ENCODE assay signal across 35 cellular contexts in the genomic region with DNA sequence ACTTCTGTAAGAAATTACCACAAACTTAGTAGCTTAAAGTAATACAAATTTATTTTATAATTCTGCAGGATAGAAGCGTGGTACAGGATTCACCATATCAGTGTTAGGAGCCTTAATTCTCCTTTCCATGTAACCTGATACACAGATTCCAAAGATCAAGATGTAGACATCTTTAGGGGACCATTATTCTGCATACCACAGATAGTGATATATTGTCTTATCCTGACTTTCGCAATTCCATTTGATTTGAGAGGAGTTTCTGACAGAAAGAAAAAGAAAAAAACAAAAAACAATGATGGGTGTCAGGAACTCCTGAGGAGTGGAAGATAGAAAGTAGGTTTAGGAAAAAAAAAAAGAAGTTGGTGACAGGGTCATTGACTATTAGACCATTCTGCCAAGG.
"Had no signal": no experiment of that assay in that cellular context is flagged by ENCODE, and none has a peak within 500 bp of the region (broad histone marks: within the 10 kb centered on the region; RNA-seq: fewer than 3 reads in every experiment).

No MANE protein-coding gene starts in this region.

- H3K9me3 Mint-ChIP-seq: activated B cell treated with CpG ODN at 0.5 μM for 24 hours; activated CD4-positive, alpha-beta memory T cell treated with anti-CD3 and anti-CD28 coated beads for 36 hours; activated CD4-positive, alpha-beta T cell treated with anti-CD3 and anti-CD28 coated beads, Interleukin-2, amount 10 ng/mL, durations not matched to agents 24 days and 14 days; activated CD8-positive, alpha-beta T cell treated with anti-CD3 and anti-CD28 coated beads for 36 hours; activated naive CD4-positive, alpha-beta T cell treated with anti-CD3 and anti-CD28 coated beads for 36 hours; activated naive CD4-positive, alpha-beta T cell treated with anti-CD3 and anti-CD28 coated beads, Interleukin-2, amount 50 U/mL, for 72 hours; activated naive CD8-positive, alpha-beta T cell treated with anti-CD3 and anti-CD28 coated beads for 36 hours; activated T-cell treated with anti-CD3 and anti-CD28 coated beads, Interleukin-2, amount 50 U/mL, for 24 hours; activated T-helper 1 cell treated with anti-CD3 and anti-CD28 coated beads, Interleukin-12 subunit alpha, Interleukin-12 subunit beta, Interleukin-2, Interleukin-4 antibody, amounts not matched to agents 30 ng/mL and 10 ng/mL and 1 ng/mL, durations not matched to agents 14 hours and 24 hours and 36 hours; activated T-helper 17 cell treated with anti-CD3 and anti-CD28 coated beads, Interleukin-2, amount 50 U/mL, for 72 hours; T-helper 1 cell treated with Interleukin-12 subunit alpha and Interleukin-12 subunit beta and Interleukin-4 antibody, amounts not matched to agents 30 μg/mL and 1 μg/mL, for 36 hours; T-helper 2 cell treated with Interferon-gamma antibody and Interleukin-4, amounts not matched to agents 5 μg/mL and 100 μg/mL, for 36 hours had no signal

- ATAC-seq: activated CD8-positive, alpha-beta T cell treated with anti-CD3 and anti-CD28 coated beads for 36 hours; activated naive CD4-positive, alpha-beta T cell treated with anti-CD3 and anti-CD28 coated beads, Interleukin-2, amount 50 U/mL, for 72 hours; activated T-helper 17 cell treated with anti-CD3 and anti-CD28 coated beads, Interleukin-2, amount 50 U/mL, for 72 hours; body of pancreas had no signal

- FAIRE-seq: astrocyte, TTC549 had no signal

- H3K9me3 ChIP-seq: adrenal gland, body of pancreas, breast epithelium had no signal

- H3K36me3 ChIP-seq: adrenal gland, brain microvascular endothelial cell, breast epithelium had no signal

- DNase-seq: activated B cell treated with CpG ODN at 0.5 μM for 24 hours; activated CD4-positive, alpha-beta memory T cell treated with anti-CD3 and anti-CD28 coated beads for 36 hours; activated CD4-positive, alpha-beta T cell treated with anti-CD3 and anti-CD28 coated beads for 4 hours; activated CD4-positive, alpha-beta T cell treated with anti-CD3 and anti-CD28 coated beads, Interleukin-2, amount 10 ng/mL, durations not matched to agents 24 days and 14 days; activated CD4-positive, alpha-beta T cell treated with anti-CD3 and anti-CD28 coated beads, Interleukin-2, amount 50 U/mL, for 1 hour; activated CD4-positive, alpha-beta T cell treated with anti-CD3 and anti-CD28 coated beads, Interleukin-2, amount 50 U/mL, for 4 hours; activated CD4-positive, CD25-positive, alpha-beta regulatory T cell treated with anti-CD3 and anti-CD28 coated beads, Interleukin-2, amount 50 U/mL, for 72 hours; activated CD8-positive, alpha-beta memory T cell treated with anti-CD3 and anti-CD28 coated beads, Interleukin-2, amount 50 U/mL, for 4 hours; activated CD8-positive, alpha-beta T cell treated with anti-CD3 and anti-CD28 coated beads for 36 hours; activated effector memory CD4-positive, alpha-beta T cell treated with anti-CD3 and anti-CD28 coated beads, Interleukin-2, amount 50 U/mL, for 16 hours; activated gamma-delta T cell treated with Interleukin-2 at 50 U/mL for 16 hours; activated naive CD4-positive, alpha-beta T cell; activated naive CD4-positive, alpha-beta T cell treated with anti-CD3 and anti-CD28 coated beads for 36 hours; activated naive CD4-positive, alpha-beta T cell treated with anti-CD3 and anti-CD28 coated beads, Interleukin-2, amount 50 U/mL, for 16 hours; activated naive CD8-positive, alpha-beta T cell treated with anti-CD3 and anti-CD28 coated beads for 36 hours; activated T-cell treated with anti-CD3 and anti-CD28 coated beads, Interleukin-2, amount 50 U/mL, for 24 hours; activated T-cell treated with anti-CD3 and anti-CD28 coated beads, Interleukin-2, amount 50 U/mL, for 48 hours; adrenal gland; amniotic stem cell; aorta; body of pancreas; brain microvascular endothelial cell; central memory CD4-positive, alpha-beta T cell; T-helper 1 cell; T-helper 2 cell; T-helper 9 cell had no signal

- H3K27ac ChIP-seq: adrenal gland, body of pancreas, brain microvascular endothelial cell, breast epithelium, VCaP had no signal

- H3K36me3 Mint-ChIP-seq: activated CD4-positive, alpha-beta memory T cell treated with anti-CD3 and anti-CD28 coated beads for 36 hours; activated naive CD4-positive, alpha-beta T cell treated with anti-CD3 and anti-CD28 coated beads, Interleukin-2, amount 50 U/mL, for 72 hours had no signal

- H3K4me1 ChIP-seq: adrenal gland, body of pancreas, breast epithelium had no signal

- H3K4me3 ChIP-seq: adrenal gland, body of pancreas, breast epithelium had no signal

- H3K27me3 Mint-ChIP-seq: activated B cell treated with CpG ODN at 0.5 μM for 24 hours; activated CD8-positive, alpha-beta T cell treated with anti-CD3 and anti-CD28 coated beads for 36 hours; activated T-cell treated with anti-CD3 and anti-CD28 coated beads, Interleukin-2, amount 50 U/mL, for 24 hours had no signal

- H3K27me3 ChIP-seq: adrenal gland, body of pancreas, brain microvascular endothelial cell, breast epithelium had no signal

- H3K4me1 Mint-ChIP-seq: activated B cell treated with CpG ODN at 0.5 μM for 24 hours; activated T-helper 17 cell treated with anti-CD3 and anti-CD28 coated beads, Interleukin-2, amount 50 U/mL, for 72 hours had no signal

- H3K4me3 Mint-ChIP-seq: activated B cell treated with CpG ODN at 0.5 μM for 24 hours; activated CD4-positive, alpha-beta memory T cell treated with anti-CD3 and anti-CD28 coated beads for 36 hours; activated CD4-positive, alpha-beta T cell treated with anti-CD3 and anti-CD28 coated beads, Interleukin-2, amount 10 ng/mL, durations not matched to agents 24 days and 14 days; activated CD8-positive, alpha-beta T cell treated with anti-CD3 and anti-CD28 coated beads for 36 hours; activated naive CD4-positive, alpha-beta T cell treated with anti-CD3 and anti-CD28 coated beads for 36 hours; activated naive CD8-positive, alpha-beta T cell treated with anti-CD3 and anti-CD28 coated beads for 36 hours; activated T-cell treated with anti-CD3 and anti-CD28 coated beads, Interleukin-2, amount 50 U/mL, for 24 hours; activated T-helper 1 cell treated with anti-CD3 and anti-CD28 coated beads, Interleukin-12 subunit alpha, Interleukin-12 subunit beta, Interleukin-2, Interleukin-4 antibody, amounts not matched to agents 30 ng/mL and 10 ng/mL and 1 ng/mL, durations not matched to agents 14 hours and 24 hours and 36 hours; activated T-helper 17 cell treated with anti-CD3 and anti-CD28 coated beads, Interleukin-2, amount 50 U/mL, for 72 hours; T-helper 1 cell treated with Interleukin-12 subunit alpha and Interleukin-12 subunit beta and Interleukin-4 antibody, amounts not matched to agents 30 μg/mL and 1 μg/mL, for 36 hours; T-helper 2 cell treated with Interferon-gamma antibody and Interleukin-4, amounts not matched to agents 5 μg/mL and 100 μg/mL, for 36 hours had no signal

- H3K27ac Mint-ChIP-seq: activated B cell treated with CpG ODN at 0.5 μM for 24 hours; activated CD4-positive, alpha-beta memory T cell treated with anti-CD3 and anti-CD28 coated beads for 36 hours; activated CD4-positive, alpha-beta T cell treated with anti-CD3 and anti-CD28 coated beads, Interleukin-2, amount 10 ng/mL, durations not matched to agents 24 days and 14 days; activated CD8-positive, alpha-beta T cell treated with anti-CD3 and anti-CD28 coated beads for 36 hours; activated naive CD4-positive, alpha-beta T cell treated with anti-CD3 and anti-CD28 coated beads for 36 hours; activated naive CD4-positive, alpha-beta T cell treated with anti-CD3 and anti-CD28 coated beads, Interleukin-2, amount 50 U/mL, for 72 hours; activated naive CD8-positive, alpha-beta T cell treated with anti-CD3 and anti-CD28 coated beads for 36 hours; activated T-cell treated with anti-CD3 and anti-CD28 coated beads, Interleukin-2, amount 50 U/mL, for 24 hours; activated T-helper 1 cell treated with anti-CD3 and anti-CD28 coated beads, Interleukin-12 subunit alpha, Interleukin-12 subunit beta, Interleukin-2, Interleukin-4 antibody, amounts not matched to agents 30 ng/mL and 10 ng/mL and 1 ng/mL, durations not matched to agents 14 hours and 24 hours and 36 hours; activated T-helper 17 cell treated with anti-CD3 and anti-CD28 coated beads, Interleukin-2, amount 50 U/mL, for 72 hours; T-helper 1 cell treated with Interleukin-12 subunit alpha and Interleukin-12 subunit beta and Interleukin-4 antibody, amounts not matched to agents 30 μg/mL and 1 μg/mL, for 36 hours; T-helper 2 cell treated with Interferon-gamma antibody and Interleukin-4, amounts not matched to agents 5 μg/mL and 100 μg/mL, for 36 hours had no signal
